ENCODE assay signal across 28 cellular contexts in the genomic region with DNA sequence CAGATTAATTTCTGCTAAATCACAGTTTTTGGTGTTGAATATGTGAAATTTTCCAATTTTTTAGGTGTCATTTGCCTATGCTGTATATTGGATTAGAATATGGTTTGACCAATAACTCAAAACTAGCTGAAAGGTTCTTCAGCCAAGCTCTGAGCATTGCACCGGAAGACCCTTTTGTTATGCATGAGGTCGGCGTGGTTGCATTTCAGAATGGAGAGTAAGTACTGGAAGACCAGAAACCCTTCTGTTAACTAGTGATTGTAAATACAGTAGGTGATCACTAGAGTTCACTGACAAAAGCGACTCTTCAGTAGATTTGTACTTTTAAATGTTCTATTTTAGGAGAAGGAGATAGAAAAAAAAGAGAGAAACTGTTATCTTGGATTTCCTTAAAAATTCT.
"Had no signal": no experiment of that assay in that cellular context is flagged by ENCODE, and none has a peak within 500 bp of the region (broad histone marks: within the 10 kb centered on the region; RNA-seq: fewer than 3 reads in every experiment).

No MANE protein-coding gene starts in this region.

- H3K27me3 ChIP-seq: right lobe of liver, tibial artery had no signal

- DNase-seq: activated CD4-positive, alpha-beta T cell treated with anti-CD3 and anti-CD28 coated beads for 1 hour; activated CD4-positive, alpha-beta T cell treated with anti-CD3 and anti-CD28 coated beads, Interleukin-2, amount 50 U/mL, for 4 hours; activated CD8-positive, alpha-beta memory T cell treated with anti-CD3 and anti-CD28 coated beads for 24 hours; activated CD8-positive, alpha-beta memory T cell treated with anti-CD3 and anti-CD28 coated beads, Interleukin-2, amount 50 U/mL, for 4 hours; activated T-cell treated with anti-CD3 and anti-CD28 coated beads, Interleukin-2, amount 50 U/mL, for 24 hours; aorta; caudate nucleus; dermis blood vessel endothelial cell; effector CD8-positive, alpha-beta T cell; hypothalamus; immature natural killer cell; lower lobe of right lung; naive B cell; occipital lobe; posterior cingulate gyrus; right lobe of liver; small intestine; stimulated activated CD4-positive, alpha-beta T cell treated with anti-CD3 and anti-CD28 coated beads, Interleukin-2, amount 100 ng/mL, for 24 hours; stimulated activated naive CD8-positive, alpha-beta T cell treated with anti-CD3 and anti-CD28 coated beads, Interleukin-15, amount 100 ng/mL, for 72 hours; tibial artery; WERI-Rb-1 had no signal

- H3K9me3 ChIP-seq: lower lobe of right lung, right lobe of liver, tibial artery had no signal

- H3K27ac ChIP-seq: lower lobe of right lung, right lobe of liver, tibial artery, WERI-Rb-1 had no signal

- H3K27ac Mint-ChIP-seq: activated T-cell treated with anti-CD3 and anti-CD28 coated beads, Interleukin-2, amount 50 U/mL, for 24 hours had no signal

- H3K4me1 Mint-ChIP-seq: brain, neural crest cell had no signal

- ATAC-seq: activated naive CD4-positive, alpha-beta T cell treated with anti-CD3 and anti-CD28 coated beads, Interleukin-2, amount 50 U/mL, for 72 hours; activated T-helper 17 cell treated with anti-CD3 and anti-CD28 coated beads, Interleukin-2, amount 50 U/mL, for 72 hours; esophagus mucosa; left lobe of liver; lower lobe of right lung; right lobe of liver; stimulated activated effector memory CD8-positive, alpha-beta T cell treated with anti-CD3 and anti-CD28 coated beads, Interleukin-12 subunit alpha, Interleukin-12 subunit beta, amount 100 ng/mL, for 72 hours; stimulated activated naive CD8-positive, alpha-beta T cell treated with anti-CD3 and anti-CD28 coated beads, Interleukin-15, amount 100 ng/mL, for 72 hours had no signal

- H3K4me3 Mint-ChIP-seq: activated T-cell treated with anti-CD3 and anti-CD28 coated beads, Interleukin-2, amount 50 U/mL, for 24 hours; activated T-helper 17 cell treated with anti-CD3 and anti-CD28 coated beads, Interleukin-2, amount 50 U/mL, for 72 hours; brain; immature natural killer cell; naive B cell; neural crest cell; stimulated activated effector memory CD8-positive, alpha-beta T cell treated with anti-CD3 and anti-CD28 coated beads, Interleukin-12 subunit alpha, Interleukin-12 subunit beta, amount 100 ng/mL, for 72 hours; stimulated activated naive CD8-positive, alpha-beta T cell treated with anti-CD3 and anti-CD28 coated beads, Interleukin-15, amount 100 ng/mL, for 72 hours had no signal

- H3K4me3 ChIP-seq: lower lobe of right lung, right lobe of liver, tibial artery had no signal

- H3K4me1 ChIP-seq: lower lobe of right lung, right lobe of liver, tibial artery had no signal

- H3K27me3 Mint-ChIP-seq: activated T-cell treated with anti-CD3 and anti-CD28 coated beads, Interleukin-2, amount 50 U/mL, for 24 hours; activated T-helper 17 cell treated with anti-CD3 and anti-CD28 coated beads, Interleukin-2, amount 50 U/mL, for 72 hours; brain; naive B cell; stimulated activated naive CD8-positive, alpha-beta T cell treated with anti-CD3 and anti-CD28 coated beads, Interleukin-15, amount 100 ng/mL, for 72 hours had no signal

- H3K9me3 Mint-ChIP-seq: activated naive CD4-positive, alpha-beta T cell treated with anti-CD3 and anti-CD28 coated beads, Interleukin-2, amount 50 U/mL, for 72 hours; activated T-cell treated with anti-CD3 and anti-CD28 coated beads, Interleukin-2, amount 50 U/mL, for 24 hours; activated T-helper 17 cell treated with anti-CD3 and anti-CD28 coated beads, Interleukin-2, amount 50 U/mL, for 72 hours; brain; immature natural killer cell; naive B cell; neural crest cell; stimulated activated effector memory CD8-positive, alpha-beta T cell treated with anti-CD3 and anti-CD28 coated beads, Interleukin-12 subunit alpha, Interleukin-12 subunit beta, amount 100 ng/mL, for 72 hours; stimulated activated naive CD8-positive, alpha-beta T cell treated with anti-CD3 and anti-CD28 coated beads, Interleukin-15, amount 100 ng/mL, for 72 hours had no signal
